ENCODE assay signal across 36 cellular contexts in genomic region chr2:126876631-126877030, GRCh38. TPM values are rescaled to one million over a fixed set of nuclear protein-coding genes. Genes with fewer than 3 reads are reported as not detected.
"Had no signal": no experiment of that assay in that cellular context is flagged by ENCODE, and none has a peak within 500 bp of the region (broad histone marks: within the 10 kb centered on the region; RNA-seq: fewer than 3 reads in every experiment).

No MANE protein-coding gene starts in this region.

- H3K27ac ChIP-seq: esophagus muscularis mucosa, foreskin keratinocyte, gastroesophageal sphincter, heart left ventricle, hepatocyte, neural progenitor cell, prostate gland, right atrium auricular region, sigmoid colon, thoracic aorta, tibial nerve, upper lobe of left lung had no signal

- H3K4me3 ChIP-seq: esophagus muscularis mucosa, gastroesophageal sphincter, heart left ventricle, hepatocyte, lung, neural progenitor cell, prostate gland, right atrium auricular region, sigmoid colon, thoracic aorta, tibial nerve, upper lobe of left lung had no signal

- ATAC-seq: foreskin keratinocyte; gastroesophageal sphincter; heart left ventricle; naive thymus-derived CD4-positive, alpha-beta T cell; stimulated activated naive B cell treated with anti-CD40 and anti-IgM and Interleukin-4, amounts not matched to agents 10 μg/mL and 1 μg/mL and 100 μg/mL, for 72 hours had no signal

- H3K4me3 Mint-ChIP-seq: dendritic cell treated with granulocyte-macrophage colony-stimulating factor and Interleukin-4, amounts not matched to agents 40 ng/mL and 50 ng/mL, for 4 days; immature natural killer cell; naive thymus-derived CD4-positive, alpha-beta T cell; nephron; neural progenitor cell; stimulated activated naive B cell treated with anti-CD40 and anti-IgM and Interleukin-4, amounts not matched to agents 10 μg/mL and 1 μg/mL and 100 μg/mL, for 72 hours; stimulated activated naive CD8-positive, alpha-beta T cell treated with anti-CD3 and anti-CD28 coated beads, Interleukin-15, Interleukin-2, amounts not matched to agents 100 ng/mL and 50 ng/mL, for 24 hours had no signal

- H3K27me3 Mint-ChIP-seq: dendritic cell treated with granulocyte-macrophage colony-stimulating factor and Interleukin-4, amounts not matched to agents 40 ng/mL and 50 ng/mL, for 4 days; naive thymus-derived CD4-positive, alpha-beta T cell; stimulated activated naive CD8-positive, alpha-beta T cell treated with anti-CD3 and anti-CD28 coated beads, Interleukin-15, Interleukin-2, amounts not matched to agents 100 ng/mL and 50 ng/mL, for 24 hours had no signal

- H2AFZ ChIP-seq: hepatocyte, neural progenitor cell had no signal

- H3K36me3 ChIP-seq: esophagus muscularis mucosa, gastroesophageal sphincter, heart left ventricle, neural progenitor cell, prostate gland, right atrium auricular region, sigmoid colon, thoracic aorta, tibial nerve, upper lobe of left lung had no signal

- H3K9ac ChIP-seq: neural progenitor cell had no signal

- H3K27ac Mint-ChIP-seq: dendritic cell treated with granulocyte-macrophage colony-stimulating factor and Interleukin-4, amounts not matched to agents 40 ng/mL and 50 ng/mL, for 4 days; immature natural killer cell; naive thymus-derived CD4-positive, alpha-beta T cell; nephron; neural progenitor cell; stimulated activated naive B cell treated with anti-CD40 and anti-IgM and Interleukin-4, amounts not matched to agents 10 μg/mL and 1 μg/mL and 100 μg/mL, for 72 hours; stimulated activated naive CD8-positive, alpha-beta T cell treated with anti-CD3 and anti-CD28 coated beads, Interleukin-15, Interleukin-2, amounts not matched to agents 100 ng/mL and 50 ng/mL, for 24 hours had no signal

- DNase-seq: effector CD8-positive, alpha-beta T cell; foreskin keratinocyte; immature natural killer cell; mesenchymal stem cell; midbrain; naive thymus-derived CD4-positive, alpha-beta T cell; nucleus accumbens; sigmoid colon; stimulated activated CD4-positive, alpha-beta T cell treated with anti-CD3 and anti-CD28 coated beads, Interleukin-2, amount 100 ng/mL, for 24 hours; stimulated activated CD4-positive, alpha-beta T cell treated with anti-CD3 and anti-CD28 coated beads, Interleukin-4, amount 100 ng/mL, for 24 hours; stimulated activated naive B cell treated with anti-CD40 and anti-IgM and Interleukin-4, amounts not matched to agents 10 μg/mL and 1 μg/mL and 100 μg/mL, for 72 hours had no signal

- FAIRE-seq: colon, endothelial cell of umbilical vein, keratinocyte, urothelium cell line had no signal

- H3K9me3 ChIP-seq: prostate gland, right atrium auricular region, thoracic aorta had no signal

- H3K4me2 ChIP-seq: hepatocyte, neural progenitor cell had no signal

- H3K79me2 ChIP-seq: hepatocyte had no signal

- H3K4me1 ChIP-seq: esophagus muscularis mucosa, foreskin keratinocyte, gastroesophageal sphincter, heart left ventricle, neural progenitor cell, prostate gland, right atrium auricular region, sigmoid colon, tibial nerve, upper lobe of left lung had no signal

- H3K27me3 ChIP-seq: foreskin keratinocyte, gastroesophageal sphincter, heart left ventricle, hepatocyte, neural progenitor cell, right atrium auricular region, tibial nerve, upper lobe of left lung had no signal

- H3K36me3 Mint-ChIP-seq: neural progenitor cell had no signal

- H3K4me1 Mint-ChIP-seq: immature natural killer cell; naive thymus-derived CD4-positive, alpha-beta T cell; nephron; neural progenitor cell; stimulated activated naive B cell treated with anti-CD40 and anti-IgM and Interleukin-4, amounts not matched to agents 10 μg/mL and 1 μg/mL and 100 μg/mL, for 72 hours had no signal

RNA-seq across cellular contexts. Expression of gene TEX51, which starts 22.1 kb away (rescaled TPM):
- total RNA-seq: cerebellum; endothelial cell of umbilical vein; epithelial cell of proximal tubule; esophagus muscularis mucosa; fibroblast of lung; foreskin keratinocyte; gastroesophageal sphincter; heart left ventricle; hepatocyte; liver; lung; mucosa of gallbladder; naive thymus-derived CD4-positive, alpha-beta T cell; osteocyte; right atrium auricular region; sigmoid colon; skeletal muscle tissue; thoracic aorta; tibial nerve; upper lobe of left lung had no signal
- polyA plus RNA-seq: endothelial cell of umbilical vein; fibroblast of lung; foreskin keratinocyte; heart left ventricle; hepatocyte; immature natural killer cell; keratinocyte; liver; lung; naive thymus-derived CD4-positive, alpha-beta T cell had no signal
